ENCODE assay signal across 1 cellular context in genomic region chr14:77120771-77121743, GRCh38.
TF ChIP-seq lines count a peak whose summit lies in the region.

No MANE protein-coding gene starts in this region.

TF ChIP-seq in HepG2, 621 proteins besides CTCF, POLR2A, EP300 and RAD21 (continued from another document):
- TF ChIP-seq BCL3 (CRISPR knock-in tag; IDR thresholded peaks at IDR 0.05) (no peak), AHR (CRISPR knock-in tag; IDR thresholded peaks at IDR 0.05) (no peak), SMAD9 (CRISPR knock-in tag; IDR thresholded peaks at IDR 0.05) (no peak), AFF4 (CRISPR knock-in tag; IDR thresholded peaks at IDR 0.05) (no peak), DDIT3 (CRISPR knock-in tag; IDR thresholded peaks at IDR 0.05) (no peak), ZMYM3 (CRISPR knock-in tag; IDR thresholded peaks at IDR 0.05) (no peak), POLR2AphosphoS5 (IDR thresholded peaks at IDR 0.05; ENCODE audit: low read depth, low read length) (no peak), DZIP1 (CRISPR knock-in tag; IDR thresholded peaks at IDR 0.05) (no peak), ZNF646 (CRISPR knock-in tag; IDR thresholded peaks at IDR 0.05) (no peak), ADNP (CRISPR knock-in tag; IDR thresholded peaks at IDR 0.05) (no peak), GMEB1 (CRISPR knock-in tag; IDR thresholded peaks at IDR 0.05; ENCODE audit: borderline replicate concordance) (no peak), RARG (CRISPR knock-in tag; IDR thresholded peaks at IDR 0.05; ENCODE audit: low read depth) (no peak), CCDC6 (CRISPR knock-in tag; IDR thresholded peaks at IDR 0.05) (no peak), ZNF672 (CRISPR knock-in tag; IDR thresholded peaks at IDR 0.05) (no peak), CHCHD3 (CRISPR knock-in tag; IDR thresholded peaks at IDR 0.05) (no peak)
TF ChIP-seq in HepG2: peak in this region for 0.
